32 cellular contexts compared by ENCODE assay signal in the genomic region with DNA sequence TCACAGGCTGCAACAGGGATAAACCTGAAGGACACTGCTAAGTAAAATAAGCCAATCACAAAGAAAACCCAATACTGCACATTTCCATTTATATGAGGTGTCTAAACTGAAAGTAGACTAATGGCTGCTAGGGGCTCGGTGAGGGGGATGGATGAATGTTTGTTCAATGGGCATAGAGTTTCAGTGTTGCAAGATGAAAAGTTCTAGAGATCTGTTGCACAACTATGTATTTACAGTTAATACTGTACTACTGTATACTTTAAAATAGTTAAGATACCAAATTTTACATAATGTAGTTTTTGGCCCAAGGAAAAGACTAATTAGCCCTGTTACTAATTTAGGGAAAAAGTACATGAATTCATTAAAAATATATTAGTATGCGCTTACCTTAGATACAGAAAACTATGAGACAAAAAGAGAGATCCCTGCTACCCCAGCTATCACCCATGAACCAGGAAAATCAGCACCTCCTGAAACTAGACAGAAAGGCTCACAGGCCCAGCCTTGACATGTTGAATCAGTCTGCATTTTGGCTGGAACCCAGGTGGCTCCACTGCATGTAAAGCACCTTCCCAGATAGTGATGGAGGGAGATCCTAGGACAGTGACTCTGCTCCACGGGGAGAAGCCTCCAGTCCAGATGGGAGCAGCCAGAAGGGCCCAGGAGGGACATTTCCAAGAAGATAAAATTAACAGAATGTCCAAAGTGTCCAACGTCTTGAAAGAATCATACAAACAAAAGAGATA. TPM values are rescaled to one million over a fixed set of nuclear protein-coding genes. Genes with fewer than 3 reads are reported as not detected.
"Had no signal": no experiment of that assay in that cellular context is flagged by ENCODE, and none has a peak within 500 bp of the region (broad histone marks: within the 10 kb centered on the region; RNA-seq: fewer than 3 reads in every experiment).

No MANE protein-coding gene starts in this region.

- DNase-seq: colonic mucosa; dermis blood vessel endothelial cell; effector memory CD4-positive, alpha-beta T cell; erythroblast; esophagus squamous epithelium; foreskin melanocyte; glutamatergic neuron; heart right ventricle; hippocampal formation; kidney glomerular epithelial cell; left colon; left ventricle myocardium inferior; lower lobe of right lung; natural killer cell; occipital lobe; stimulated activated CD4-positive, alpha-beta T cell treated with anti-CD3 and anti-CD28 coated beads, Interleukin-4, amount 100 ng/mL, for 24 hours; stimulated activated naive CD8-positive, alpha-beta T cell treated with anti-CD3 and anti-CD28 coated beads, Interleukin-15, Interleukin-2, amounts not matched to agents 100 U/mL and 50 U/mL, for 24 hours; substantia nigra; testis; tibial artery had no signal

- H3K4me1 ChIP-seq: colonic mucosa, esophagus squamous epithelium, lower lobe of right lung, pancreas, testis, tibial artery had no signal

- ATAC-seq: heart right ventricle; left colon; lower lobe of right lung; natural killer cell; sciatic nerve; stimulated activated memory B cell treated with anti-CD40 and anti-IgM and Interleukin-4, amounts not matched to agents 10 μg/mL and 1 μg/mL and 100 μg/mL, for 72 hours; stimulated activated naive CD8-positive, alpha-beta T cell treated with anti-CD3 and anti-CD28 coated beads, Interleukin-15, Interleukin-2, amounts not matched to agents 100 U/mL and 50 U/mL, for 24 hours had no signal

- H3K9me3 Mint-ChIP-seq: natural killer cell; stimulated activated memory B cell treated with anti-CD40 and anti-IgM and Interleukin-4, amounts not matched to agents 10 μg/mL and 1 μg/mL and 100 μg/mL, for 72 hours; type B pancreatic cell had no signal

- H3K9me3 ChIP-seq: colonic mucosa, esophagus squamous epithelium, left ventricle myocardium inferior, lower lobe of right lung, pancreas, testis, tibial artery had no signal

- H3K4me3 ChIP-seq: colonic mucosa, esophagus squamous epithelium, heart right ventricle, left ventricle myocardium inferior, lower lobe of right lung, pancreas, testis, tibial artery had no signal

- H3K36me3 Mint-ChIP-seq: type B pancreatic cell had no signal

- H3K36me3 ChIP-seq: colonic mucosa, left ventricle myocardium inferior, pancreas had no signal

- H3K27ac ChIP-seq: colonic mucosa, esophagus squamous epithelium, heart right ventricle, left ventricle myocardium inferior, lower lobe of right lung, pancreas, testis, tibial artery had no signal

- H3K4me3 Mint-ChIP-seq: natural killer cell; stimulated activated memory B cell treated with anti-CD40 and anti-IgM and Interleukin-4, amounts not matched to agents 10 μg/mL and 1 μg/mL and 100 μg/mL, for 72 hours; type B pancreatic cell had no signal

- FAIRE-seq: endothelial cell of umbilical vein, islet of Langerhans, pancreas had no signal

- H3K27ac Mint-ChIP-seq: natural killer cell; stimulated activated memory B cell treated with anti-CD40 and anti-IgM and Interleukin-4, amounts not matched to agents 10 μg/mL and 1 μg/mL and 100 μg/mL, for 72 hours; type B pancreatic cell had no signal

- H3K27me3 ChIP-seq: colonic mucosa, esophagus squamous epithelium, heart right ventricle, pancreas, testis, tibial artery had no signal

- H3K27me3 Mint-ChIP-seq: stimulated activated memory B cell treated with anti-CD40 and anti-IgM and Interleukin-4, amounts not matched to agents 10 μg/mL and 1 μg/mL and 100 μg/mL, for 72 hours had no signal

RNA-seq across cellular contexts. Expression of gene HLA-F, which starts 16.1 kb away (rescaled TPM):
- polyA plus RNA-seq: neural cell had no signal

RNA-seq across cellular contexts. Expression of gene ZFP57, which starts 58.4 kb away (rescaled TPM):
- total RNA-seq: colonic mucosa, endothelial cell of umbilical vein, left colon, left ventricle myocardium inferior, lower lobe of right lung, mesenteric fat pad, mononuclear cell, occipital lobe, pulmonary artery endothelial cell, sciatic nerve, skeletal muscle tissue, urinary bladder had no signal
- polyA plus RNA-seq: neural cell, urinary bladder had no signal
